ENCODE assay signal across 32 cellular contexts in the genomic region with DNA sequence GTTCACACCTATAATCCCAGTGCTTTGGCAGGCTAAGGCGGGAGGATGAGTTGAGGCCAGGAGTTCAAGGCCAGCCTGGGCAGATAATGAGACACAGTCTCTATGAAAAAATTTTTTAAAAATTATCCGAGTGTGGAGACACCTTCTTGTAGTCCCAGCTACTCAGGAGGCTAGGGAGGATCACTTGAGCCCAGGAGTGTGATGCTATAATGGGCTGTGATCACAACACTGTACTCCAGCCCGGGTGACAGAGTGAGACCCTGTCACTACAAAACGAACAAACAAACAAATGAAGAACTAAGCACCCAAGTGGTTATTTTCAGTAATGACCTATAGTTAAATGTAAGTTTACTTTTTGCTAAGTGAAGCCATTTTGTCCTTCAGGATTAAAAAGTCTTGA. TPM values are rescaled to one million over a fixed set of nuclear protein-coding genes. Genes with fewer than 3 reads are reported as not detected.
"Had no signal": no experiment of that assay in that cellular context is flagged by ENCODE, and none has a peak within 500 bp of the region (broad histone marks: within the 10 kb centered on the region; RNA-seq: fewer than 3 reads in every experiment).

No MANE protein-coding gene starts in this region.

- DNase-seq: activated effector memory CD4-positive, alpha-beta T cell treated with anti-CD3 and anti-CD28 coated beads, Interleukin-2, amount 50 U/mL, for 16 hours; activated effector memory CD4-positive, alpha-beta T cell treated with Interleukin-2 at 50 U/mL for 16 hours; activated gamma-delta T cell; activated gamma-delta T cell treated with Interleukin-2 at 50 U/mL for 16 hours; activated naive CD4-positive, alpha-beta T cell; activated naive CD4-positive, alpha-beta T cell treated with anti-CD3 and anti-CD28 coated beads for 36 hours; activated naive CD4-positive, alpha-beta T cell treated with anti-CD3 and anti-CD28 coated beads, Interleukin-2, amount 10 ng/mL, durations not matched to agents 7 days and 5 days; activated naive CD4-positive, alpha-beta T cell treated with anti-CD3 and anti-CD28 coated beads, Interleukin-2, amount 50 U/mL, for 16 hours; activated naive CD4-positive, alpha-beta T cell treated with Interleukin-2 at 50 U/mL for 16 hours; activated naive CD8-positive, alpha-beta T cell treated with anti-CD3 and anti-CD28 coated beads for 36 hours; activated naive CD8-positive, alpha-beta T cell treated with anti-CD3 and anti-CD28 coated beads, Interleukin-2, amount 10 ng/mL, durations not matched to agents 7 days and 5 days; activated naive CD8-positive, alpha-beta T cell treated with anti-CD3 and anti-CD28 coated beads, Interleukin-2, amount 50 U/mL, for 24 hours; activated T-cell treated with anti-CD3 and anti-CD28 coated beads, Interleukin-2, amount 50 U/mL, for 1 hour; activated T-cell treated with anti-CD3 and anti-CD28 coated beads, Interleukin-2, amount 50 U/mL, for 24 hours; activated T-cell treated with anti-CD3 and anti-CD28 coated beads, Interleukin-2, amount 50 U/mL, for 4 hours; activated T-cell treated with anti-CD3 and anti-CD28 coated beads, Interleukin-2, amount 50 U/mL, for 48 hours; activated T-cell treated with anti-CD3 and anti-CD28 coated beads, Interleukin-2, amount 50 U/mL, for 72 hours; adrenal gland; amniotic stem cell; amygdala; anterior cingulate cortex; aorta; body of pancreas; brain microvascular endothelial cell; caudate nucleus; central memory CD4-positive, alpha-beta T cell; cerebellar nuclear complex had no signal

- ATAC-seq: activated naive CD4-positive, alpha-beta T cell treated with anti-CD3 and anti-CD28 coated beads, Interleukin-2, amount 50 U/mL, for 72 hours; activated naive CD8-positive, alpha-beta T cell treated with anti-CD3 and anti-CD28 coated beads, Interleukin-2, amount 50 U/mL, for 24 hours; activated T-cell treated with anti-CD3 and anti-CD28 coated beads, Interleukin-2, amount 50 U/mL, for 4 hours; activated T-cell treated with anti-CD3 and anti-CD28 coated beads, Interleukin-2, amount 50 U/mL, for 72 hours; activated T-helper 17 cell treated with anti-CD3 and anti-CD28 coated beads, Interleukin-2, amount 50 U/mL, for 72 hours; body of pancreas had no signal

RNA-seq across cellular contexts. Expression of gene ANO5, which starts 32.3 kb away (rescaled TPM):
- total RNA-seq: activated naive CD4-positive, alpha-beta T cell treated with anti-CD3 and anti-CD28 coated beads for 36 hours; activated T-cell treated with anti-CD3 and anti-CD28 coated beads, Interleukin-2, amount 50 U/mL, for 72 hours; activated T-helper 1 cell treated with anti-CD3 and anti-CD28 coated beads, Interleukin-12 subunit alpha, Interleukin-12 subunit beta, Interleukin-2, Interleukin-4 antibody, amounts not matched to agents 30 ng/mL and 10 ng/mL and 1 ng/mL, durations not matched to agents 14 hours and 24 hours and 36 hours; activated T-helper 2 cell treated with anti-CD3 and anti-CD28 coated beads, Interferon-gamma antibody, Interleukin-2, Interleukin-4, amounts not matched to agents 10 μg/mL and 5 μg/mL and 100 μg/mL, durations not matched to agents 14 hours and 24 hours and 36 hours; ascending aorta had no signal
